ENCODE assay signal across 8 cellular contexts in the genomic region with DNA sequence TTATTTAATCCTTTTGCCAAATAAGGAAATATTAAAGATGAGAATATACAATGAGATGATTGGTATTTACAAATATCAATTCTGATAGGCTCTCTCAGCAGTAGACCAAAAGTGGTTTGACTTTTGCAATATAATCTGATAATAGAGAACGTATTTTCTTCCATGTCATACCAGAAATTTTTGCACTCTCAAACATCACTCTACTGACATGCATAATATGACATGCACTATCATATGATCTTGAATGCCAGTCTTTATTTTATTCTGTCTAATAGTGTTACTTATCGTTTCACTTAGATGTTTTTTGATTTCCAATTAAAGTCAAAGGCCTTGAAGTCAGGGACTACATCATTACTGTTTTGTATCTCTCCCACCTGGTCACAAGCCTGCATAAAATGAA.
"Had no signal": no experiment of that assay in that cellular context is flagged by ENCODE, and none has a peak within 500 bp of the region (broad histone marks: within the 10 kb centered on the region; RNA-seq: fewer than 3 reads in every experiment).

No MANE protein-coding gene starts in this region.

- H3K4me3 ChIP-seq: K562 had no signal

- H3K4me3 Mint-ChIP-seq: IgD-negative memory B cell had no signal

- ATAC-seq: HepG2, K562 had no signal

- H3K27ac Mint-ChIP-seq: IgD-negative memory B cell had no signal

- H3K9ac ChIP-seq: KMS-11 had no signal

- H3K27ac ChIP-seq: HL-60, KMS-11 had no signal

- H3K4me2 ChIP-seq: KMS-11 had no signal

- DNase-seq: IMR-90, KBM-7, KG1 had no signal

- H3K27me3 Mint-ChIP-seq: IgD-negative memory B cell had no signal

- H3K4me1 Mint-ChIP-seq: IgD-negative memory B cell had no signal
